18 cellular contexts compared by ENCODE assay signal in the genomic region with DNA sequence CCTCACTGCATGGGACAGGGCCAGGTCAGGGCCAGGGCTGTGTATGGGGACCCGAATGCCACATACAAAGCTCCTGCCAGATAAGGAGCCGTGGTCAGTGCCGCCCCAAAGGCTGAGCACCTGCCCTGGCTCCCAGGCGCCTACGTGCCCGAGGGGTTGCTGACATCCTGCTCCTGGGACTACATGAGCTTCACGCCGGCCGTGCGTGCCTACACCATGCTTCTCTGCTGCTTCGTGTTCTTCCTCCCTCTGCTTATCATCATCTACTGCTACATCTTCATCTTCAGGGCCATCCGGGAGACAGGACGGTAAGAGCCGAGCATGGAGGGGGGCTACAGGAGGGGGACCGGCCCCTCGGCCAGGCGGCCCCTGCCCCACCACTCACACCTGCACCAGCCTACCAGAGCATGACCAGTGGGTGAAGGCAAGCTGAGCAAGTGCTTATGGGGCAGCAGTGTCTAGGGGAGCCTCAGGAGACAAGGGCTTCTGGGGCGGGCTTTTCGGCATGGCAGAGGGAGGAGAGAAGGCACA. TPM values are rescaled to one million over a fixed set of nuclear protein-coding genes. Genes with fewer than 3 reads are reported as not detected.
"Had no signal": no experiment of that assay in that cellular context is flagged by ENCODE, and none has a peak within 500 bp of the region (broad histone marks: within the 10 kb centered on the region; RNA-seq: fewer than 3 reads in every experiment).

No MANE protein-coding gene starts in this region.

- H3K4me3 ChIP-seq: gastroesophageal sphincter, lung, SK-N-MC, upper lobe of left lung had no signal

- H3K27ac ChIP-seq: gastroesophageal sphincter, SK-N-MC, upper lobe of left lung had no signal

- ATAC-seq: activated CD4-positive, CD25-positive, alpha-beta regulatory T cell treated with anti-CD3 and anti-CD28 coated beads, Interleukin-2, amount 50 U/mL, for 24 hours; activated naive CD8-positive, alpha-beta T cell treated with anti-CD3 and anti-CD28 coated beads, Interleukin-2, amount 50 U/mL, for 24 hours; gastroesophageal sphincter had no signal

- DNase-seq: activated naive CD4-positive, alpha-beta T cell treated with anti-CD3 and anti-CD28 coated beads for 36 hours; activated naive CD8-positive, alpha-beta T cell treated with anti-CD3 and anti-CD28 coated beads, Interleukin-2, amount 50 U/mL, for 24 hours; nephron progenitor cell; stimulated activated CD4-positive, alpha-beta T cell treated with anti-CD3 and anti-CD28 coated beads, Interleukin-4, amount 100 ng/mL, for 1 hour; stimulated activated naive CD4-positive, alpha-beta T cell had no signal

- H3K27me3 ChIP-seq: gastroesophageal sphincter, upper lobe of left lung had no signal

- H3K9me3 ChIP-seq: gastroesophageal sphincter, upper lobe of left lung had no signal

- H3K36me3 ChIP-seq: gastroesophageal sphincter, upper lobe of left lung had no signal

RNA-seq across cellular contexts. Expression of a gene that starts 4.9 kb away (rescaled TPM):
- total RNA-seq: activated CD8-positive, alpha-beta memory T cell treated with anti-CD3 and anti-CD28 coated beads for 36 hours; activated naive CD4-positive, alpha-beta T cell treated with anti-CD3 and anti-CD28 coated beads for 36 hours; activated T-helper 1 cell treated with anti-CD3 and anti-CD28 coated beads, Interleukin-12 subunit alpha, Interleukin-12 subunit beta, Interleukin-2, Interleukin-4 antibody, amounts not matched to agents 30 ng/mL and 10 ng/mL and 1 ng/mL, durations not matched to agents 14 hours and 24 hours and 36 hours; astrocyte; bronchial epithelial cell; gastroesophageal sphincter; mesothelial cell of epicardium; renal cortical epithelial cell; skeletal muscle tissue; upper lobe of left lung had no signal
- polyA plus RNA-seq: keratinocyte, lung had no signal

RNA-seq across cellular contexts. Expression of a gene that starts 9.1 kb away (rescaled TPM):
- total RNA-seq: bronchial epithelial cell had no signal
